13 cellular contexts compared by ENCODE assay signal in the genomic region with DNA sequence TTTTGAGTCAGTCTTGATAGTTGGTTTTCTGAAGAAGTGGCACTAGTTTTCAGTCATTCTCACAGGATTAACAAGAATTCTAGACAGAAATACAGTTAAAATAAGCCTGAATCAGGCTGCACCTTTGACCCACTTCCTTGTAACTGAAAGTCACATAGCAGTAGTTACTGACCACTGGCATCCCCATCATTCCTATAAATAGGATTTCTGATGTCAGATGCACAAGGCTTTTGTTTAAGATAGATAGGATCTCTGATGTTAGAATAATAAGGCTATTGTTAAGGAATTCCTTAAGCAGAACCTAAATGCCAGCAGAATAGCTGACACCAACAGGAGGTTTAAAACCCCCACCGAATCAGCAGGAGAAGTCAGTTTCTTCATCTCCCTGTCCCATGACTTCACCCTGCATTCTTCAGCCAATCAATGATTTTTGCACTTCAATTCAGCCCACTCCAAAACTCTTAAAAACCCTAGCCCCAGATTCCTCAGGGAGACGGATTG. TPM values are rescaled to one million over a fixed set of nuclear protein-coding genes. Genes with fewer than 3 reads are reported as not detected.
DNase-seq lines count a peak whose midpoint lies in the region; ATAC-seq and TF ChIP-seq lines count a peak whose summit lies in the region.
"Had no signal": no experiment of that assay in that cellular context is flagged by ENCODE, and none has a peak within 500 bp of the region (broad histone marks: within the 10 kb centered on the region; RNA-seq: fewer than 3 reads in every experiment).

No MANE protein-coding gene starts in this region.

- no peak overlapping the region for H4K91ac ChIP-seq in neuronal stem cell (ENCODE audit: low read depth, low read length, poor library complexity)

- H3K27me3 ChIP-seq in endodermal cell (ENCODE audit: control insufficient read depth, insufficient read depth, low read length, poor library complexity, severe bottlenecking) = no peaks in the 10 kb centered on the region
- H3K27me3 ChIP-seq in neuronal stem cell (ENCODE audit: control insufficient read depth in 3 of 3, insufficient read depth in 3 of 3, low read depth in 1 of 3, low read length in 3 of 3) = peaks cover 0 to 8% (median 0%) of the 10 kb centered on the region in 3 experiments

- H3K4me3 Mint-ChIP-seq in endodermal cell = no peak overlapping the region
- H3K4me3 Mint-ChIP-seq: activated naive CD4-positive, alpha-beta T cell treated with anti-CD3 and anti-CD28 coated beads, Interleukin-2, amount 10 ng/mL, durations not matched to agents 7 days and 5 days; nephron had no signal

- H3K23ac ChIP-seq in neuronal stem cell (ENCODE audit: low read depth, low read length, poor library complexity) = no peak overlapping the region

- WGBS in endodermal cell (ENCODE audit: insufficient coverage in 1 of 2, insufficient read length in 1 of 2), 2 experiments = 33 to 40% methylated on average over 1 to 2 of the region's 2 CpGs
- WGBS in neuronal stem cell (ENCODE audit: extremely low coverage in 2 of 2, insufficient read length in 2 of 2, insufficient replicate concordance in 1 of 2), 2 donors = no CpG with 5 or more reads among the region's 2 CpGs

- H2BK12ac ChIP-seq in neuronal stem cell (ENCODE audit: low read length) = no peak overlapping the region

- H3K36me3 ChIP-seq in endodermal cell (ENCODE audit: control insufficient read depth, insufficient read depth, low read length) (no peaks in the 10 kb centered on the region), neuronal stem cell (replicated peaks in 1 of 2; ENCODE audit: control insufficient read depth in 2 of 2, insufficient read depth in 2 of 2, low read length in 2 of 2) (no peaks in the 10 kb centered on the region)

- H4K8ac ChIP-seq in neuronal stem cell (ENCODE audit: low read depth, low read length) = no peak overlapping the region

- H3K9me3 ChIP-seq in endodermal cell (ENCODE audit: control insufficient read depth, low read length) = peaks cover 22% of the 10 kb centered on the region
- H3K9me3 ChIP-seq in neuronal stem cell (replicated peaks in 1 of 2; ENCODE audit: control insufficient read depth in 2 of 2, insufficient read depth in 1 of 2, low read depth in 1 of 2, low read length in 2 of 2) = peaks cover 0 to 5% of the 10 kb centered on the region in 2 donors

- H3K27me3 Mint-ChIP-seq in endodermal cell (ENCODE audit: insufficient read depth) = no peaks in the 10 kb centered on the region

- no peak overlapping the region for H2AK5ac ChIP-seq in neuronal stem cell (ENCODE audit: low read depth, low read length)

- H3K27ac ChIP-seq in endodermal cell (ENCODE audit: low read depth, low read length) (peak overlapping the region; percentile 8), neuronal stem cell (replicated peaks; ENCODE audit: low read length) (peak overlapping the region; percentile 48)

- peak overlapping the region; percentile 65 for H3K27ac Mint-ChIP-seq in endodermal cell
- H3K27ac Mint-ChIP-seq: activated naive CD4-positive, alpha-beta T cell treated with anti-CD3 and anti-CD28 coated beads, Interleukin-2, amount 10 ng/mL, durations not matched to agents 7 days and 5 days had no signal

- no peak overlapping the region for H2BK5ac ChIP-seq in neuronal stem cell (ENCODE audit: low read length)

- no peak overlapping the region for H3K14ac ChIP-seq in neuronal stem cell (ENCODE audit: low read length)

- H3K36me3 Mint-ChIP-seq in endodermal cell (ENCODE audit: low read depth) = peaks cover 3% of the 10 kb centered on the region
- H3K36me3 Mint-ChIP-seq: activated naive CD4-positive, alpha-beta T cell treated with anti-CD3 and anti-CD28 coated beads, Interleukin-2, amount 10 ng/mL, durations not matched to agents 7 days and 5 days had no signal

- H3K4me2 ChIP-seq in neuronal stem cell (ENCODE audit: insufficient read depth, low read length, poor library complexity, severe bottlenecking) = no peak overlapping the region

- no peak for TF ChIP-seq CTCF in endodermal cell (conservative IDR thresholded peaks at IDR 0.05)

- H2BK120ac ChIP-seq in neuronal stem cell (ENCODE audit: low read depth, low read length) = no peak overlapping the region

- no peak for ATAC-seq in GM18502 (IDR thresholded peaks at IDR 0.05; ENCODE audit: poor library complexity, unreplicated experiment)

- H3K79me1 ChIP-seq in neuronal stem cell (ENCODE audit: low read depth, low read length) = no peaks in the 10 kb centered on the region

- H3K4me1 Mint-ChIP-seq in endodermal cell = peaks cover 8% of the 10 kb centered on the region

- H3K4me3 ChIP-seq in endodermal cell (ENCODE audit: low read length) (peak overlapping the region; percentile 6), neuronal stem cell (ENCODE audit: low read length in 2 of 2) (no peak overlapping the region)

- H2BK15ac ChIP-seq in neuronal stem cell (ENCODE audit: low read length) = no peak overlapping the region

- H3K9ac ChIP-seq in endodermal cell (ENCODE audit: extremely low read depth, low read length, poor library complexity, severe bottlenecking) (no peak overlapping the region), neuronal stem cell (ENCODE audit: low read depth, low read length, poor library complexity) (no peak overlapping the region)

- peak; percentile 91 for DNase-seq in EH (ENCODE audit: low read depth)
- peak; percentile 91 for DNase-seq in M059J (ENCODE audit: low read depth)
- peak; percentile 55 for DNase-seq in endodermal cell
- no peak for DNase-seq in neuronal stem cell (ENCODE audit: low spot score)
- DNase-seq in hypothalamus (lab: John Stamatoyannopoulos, UW) = no peak
- DNase-seq in anterior cingulate cortex (lab: John Stamatoyannopoulos, UW) = no peak
- DNase-seq in HuH-7 (ENCODE audit: low spot score) = no peak
- DNase-seq: activated CD4-positive, alpha-beta T cell treated with anti-CD3 and anti-CD28 coated beads, Interleukin-2, amount 50 U/mL, for 4 hours; activated naive CD4-positive, alpha-beta T cell treated with anti-CD3 and anti-CD28 coated beads, Interleukin-2, amount 10 ng/mL, durations not matched to agents 7 days and 5 days; NCI-H1436; NCI-H774 had no signal

- no peak overlapping the region for H3K4ac ChIP-seq in neuronal stem cell (ENCODE audit: low read length)

- H2AFZ ChIP-seq in neuronal stem cell (ENCODE audit: low read length) = no peak overlapping the region

- H3K18ac ChIP-seq in neuronal stem cell (ENCODE audit: low read length) = no peak overlapping the region

- H3K4me1 ChIP-seq in endodermal cell (ENCODE audit: control insufficient read depth, insufficient read depth, low read length) (no peaks in the 10 kb centered on the region), neuronal stem cell (ENCODE audit: control insufficient read depth in 2 of 2, insufficient read depth in 1 of 2, low read depth in 1 of 2, low read length in 2 of 2) (peaks cover 3% of the 10 kb centered on the region in 2 donors)

- H3K9me3 Mint-ChIP-seq in endodermal cell = peaks cover 14% of the 10 kb centered on the region
- H3K9me3 Mint-ChIP-seq: nephron had no signal

RNA-seq across cellular contexts. Expression of gene ZBTB24, which starts 30.6 kb away (rescaled TPM):
- 11.5 and 13.4 TPM in 2 replicates for total RNA-seq in M059J (2014; rRNA removed; shearing (Covaris generic))
- total RNA-seq in endodermal cell = 1 to 10 TPM; 9.2 to 9.8 TPM
- 8.4 TPM for polyA plus RNA-seq in endodermal cell (2013, experiment 1 of 2)
- polyA plus RNA-seq in endodermal cell (2013, experiment 2 of 2) = 7.1 TPM
- 5.3 TPM for polyA plus RNA-seq in neuronal stem cell (2013, experiment 1 of 2)
- polyA plus RNA-seq in neuronal stem cell (2013, experiment 2 of 2) = 5.3 TPM

RNA-seq across cellular contexts. Expression of gene MICAL1, which starts 58.0 kb away (rescaled TPM):
- total RNA-seq in M059J (2014; rRNA removed; shearing (Covaris generic)) = 15.4 and 21.5 TPM in 2 replicates
- total RNA-seq in endodermal cell = 10 to 100 TPM; 10.4 to 22.8 TPM
- 83.8 TPM for polyA plus RNA-seq in endodermal cell (2013, experiment 1 of 2)
- polyA plus RNA-seq in endodermal cell (2013, experiment 2 of 2) = 66.8 TPM
- 43.9 TPM for polyA plus RNA-seq in neuronal stem cell (2013, experiment 1 of 2)
- 41.6 TPM for polyA plus RNA-seq in neuronal stem cell (2013, experiment 2 of 2)

Comparison
In these comparisons a context has a peak if more than half of its experiments do, and no peak if none do; other contexts are left out.
1. DNase-seq: peak in EH (single experiment), M059J (single experiment) and endodermal cell (single experiment); none in neuronal stem cell (single experiment), hypothalamus (0 of 51), anterior cingulate cortex (0 of 58) and HuH-7 (single experiment).